In the genomic region with DNA sequence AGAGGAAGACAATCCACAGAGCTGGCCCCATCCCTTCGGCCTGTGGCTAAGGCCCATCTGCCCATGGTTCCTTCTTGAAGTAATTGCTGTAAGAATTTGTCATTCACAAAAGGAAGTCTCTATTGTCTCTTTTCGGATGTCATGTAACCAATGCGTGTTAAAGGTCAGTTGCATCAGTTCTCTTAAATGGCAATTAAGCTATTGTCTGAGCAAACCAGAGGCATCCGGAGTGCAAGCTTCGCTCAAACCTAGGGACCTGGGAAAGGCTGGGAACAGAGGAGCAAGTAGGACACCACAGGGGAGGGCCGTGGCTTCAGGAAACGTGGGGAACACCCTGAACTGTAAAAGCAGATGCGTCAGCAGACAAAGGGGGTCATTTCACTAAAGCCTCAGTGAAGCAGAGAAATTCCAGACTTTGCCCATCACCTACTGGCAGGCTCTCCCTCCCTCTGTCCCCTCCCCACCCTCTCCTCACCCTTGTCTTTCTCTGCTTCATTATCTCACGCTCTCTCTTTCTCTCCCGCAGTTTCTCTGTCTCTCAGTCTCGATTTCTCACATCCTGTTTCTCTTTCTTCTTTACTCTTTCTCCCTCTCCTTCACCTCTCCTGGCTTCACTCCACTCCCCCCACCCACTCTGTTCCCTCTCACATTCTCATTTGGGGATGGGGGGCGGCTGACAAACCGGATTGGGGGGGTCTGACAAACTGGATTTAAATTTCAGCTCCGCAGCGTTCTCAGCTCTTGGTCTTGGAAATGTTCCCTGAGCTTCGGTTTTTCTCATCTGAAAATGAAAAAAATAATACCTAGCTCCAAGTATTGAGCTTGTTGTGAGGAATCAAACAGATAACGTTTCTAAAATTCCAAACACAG, we compare ENCODE assay signal across 13 cellular contexts.
DNase-seq lines count a peak whose midpoint lies in the region; ATAC-seq and TF ChIP-seq lines count a peak whose summit lies in the region.
"Had no signal": no experiment of that assay in that cellular context is flagged by ENCODE, and none has a peak within 500 bp of the region (broad histone marks: within the 10 kb centered on the region; RNA-seq: fewer than 3 reads in every experiment).

No MANE protein-coding gene starts in this region.

- ATAC-seq in WTC11 (peak; percentile 71), left ventricle myocardium superior (peak; percentile 80), HG02763 (IDR thresholded peaks at IDR 0.05; ENCODE audit: unreplicated experiment) (no peak)

- POLR2A ChIA-PET in WTC11 (lab: Charles Lee) = interaction anchor here (0.7 kb wide), 1 partner anchor 40 kb away, joined by 4 read pairs; no protein-coding TSS in a partner anchor

- no peaks in the 10 kb centered on the region for H3K27me3 Mint-ChIP-seq in WTC11 (ENCODE audit: low read depth)

- TF ChIP-seq CTCF in GM12865 (IDR thresholded peaks at IDR 0.05; ENCODE audit: insufficient read depth, low read depth, low read length, missing control alignments) = no peak
- no peak for TF ChIP-seq CTCF in WTC11 (IDR thresholded peaks at IDR 0.05)

- H3K4me3 ChIP-seq in GM12865 (ENCODE audit: low read depth, low read length) = no peak overlapping the region
- H3K4me3 ChIP-seq: spleen, stomach had no signal

- intact Hi-C loops in left ventricle myocardium superior (cut with micrococcal nuclease) = no loop called here

- peak; percentile 15 for DNase-seq in GM12865 (ENCODE audit: low read depth)
- DNase-seq in WTC11 (ENCODE audit: low spot score) = peak; percentile 29
- DNase-seq in left ventricle myocardium superior = peak; percentile 35
- DNase-seq in retina = peak; percentile 74
- DNase-seq in NCI-H510A (lab: John Stamatoyannopoulos, UW) = no peak
- DNase-seq in NCI-H1105 treated with DMSO at 0.1 percent for 48 hours (lab: John Stamatoyannopoulos, UW) = no peak
- no peak for DNase-seq in NCI-H2081 treated with DMSO at 0.1 percent for 48 hours (lab: John Stamatoyannopoulos, UW)
- DNase-seq: activated CD4-positive, alpha-beta T cell treated with anti-CD3 and anti-CD28 coated beads, Interleukin-2, amount 10 ng/mL, durations not matched to agents 7 days and 5 days; CD8-positive, alpha-beta memory T cell; hypothalamus; spleen; stomach had no signal

- no peaks in the 10 kb centered on the region for H3K36me3 Mint-ChIP-seq in WTC11
- H3K36me3 Mint-ChIP-seq: CD8-positive, alpha-beta memory T cell had no signal

- no peak overlapping the region for H3K27ac Mint-ChIP-seq in WTC11
- H3K27ac Mint-ChIP-seq: activated CD4-positive, alpha-beta T cell treated with anti-CD3 and anti-CD28 coated beads, Interleukin-2, amount 10 ng/mL, durations not matched to agents 7 days and 5 days; CD8-positive, alpha-beta memory T cell had no signal

- H3K9me3 Mint-ChIP-seq in WTC11 = peaks cover 7% of the 10 kb centered on the region

- H3K4me3 Mint-ChIP-seq in WTC11 = no peak overlapping the region
- H3K4me3 Mint-ChIP-seq: activated CD4-positive, alpha-beta T cell treated with anti-CD3 and anti-CD28 coated beads, Interleukin-2, amount 10 ng/mL, durations not matched to agents 7 days and 5 days; CD8-positive, alpha-beta memory T cell had no signal

- H3K4me1 Mint-ChIP-seq in WTC11 = peaks cover 24% of the 10 kb centered on the region
- H3K4me1 Mint-ChIP-seq: activated CD4-positive, alpha-beta T cell treated with anti-CD3 and anti-CD28 coated beads, Interleukin-2, amount 10 ng/mL, durations not matched to agents 7 days and 5 days; CD8-positive, alpha-beta memory T cell had no signal

- CTCF ChIA-PET in WTC11 (lab: Charles Lee) = interaction anchor here (1.0 to 1.3 kb wide), 3 partner anchors 102 to 649 kb away, joined by 3 to 4 read pairs (median 3); no protein-coding TSS in a partner anchor

TF ChIP-seq in WTC11, 78 proteins besides CTCF, POLR2A, EP300 and RAD21:
- TF ChIP-seq NR1H2 (CRISPR knock-in tag; IDR thresholded peaks at IDR 0.05) = no peak
- no peak for TF ChIP-seq ESRRA (CRISPR knock-in tag; IDR thresholded peaks at IDR 0.05; ENCODE audit: borderline replicate concordance)
- TF ChIP-seq, protein P1, sequence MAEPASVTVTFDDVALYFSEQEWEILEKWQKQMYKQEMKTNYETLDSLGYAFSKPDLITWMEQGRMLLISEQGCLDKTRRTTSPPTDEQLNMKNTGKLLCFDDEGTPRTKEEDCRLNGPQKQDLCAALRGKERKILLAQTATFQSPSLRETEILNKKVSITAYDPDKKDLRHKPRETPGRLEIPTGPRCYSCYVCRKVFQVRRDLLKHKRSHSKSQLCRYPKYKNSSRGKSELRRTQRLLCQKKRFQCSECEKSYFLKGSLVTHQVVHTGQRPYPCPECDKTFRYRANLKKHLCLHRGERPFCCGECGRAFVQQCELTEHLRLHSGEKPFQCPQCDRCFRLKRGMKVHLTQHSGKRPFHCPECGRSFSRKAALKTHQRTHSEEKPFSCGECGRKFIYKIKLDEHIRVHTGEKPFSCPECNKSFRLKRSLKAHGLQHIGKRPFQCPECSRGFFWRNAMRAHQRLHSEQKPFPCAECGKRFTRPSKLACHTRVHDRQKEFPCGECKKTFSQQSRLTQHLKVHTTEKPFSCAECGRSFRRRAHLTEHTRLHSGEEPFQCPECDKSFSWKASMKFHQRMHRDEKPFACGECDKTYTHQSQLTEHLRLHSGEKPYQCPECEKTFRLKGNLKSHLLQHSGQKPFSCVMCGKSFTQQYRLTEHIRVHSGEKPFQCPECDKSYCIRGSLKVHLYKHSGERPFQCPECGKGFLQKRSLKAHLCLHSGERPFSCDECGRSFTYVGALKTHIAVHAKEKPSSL (CRISPR knock-in tag; conservative IDR thresholded peaks at IDR 0.05) = no peak
- no peak for TF ChIP-seq TP53 (CRISPR knock-in tag; IDR thresholded peaks at IDR 0.05)
- no peak for TF ChIP-seq CREM (CRISPR knock-in tag; IDR thresholded peaks at IDR 0.05)
- no peak for TF ChIP-seq SP1 (CRISPR knock-in tag; conservative IDR thresholded peaks at IDR 0.05)
- TF ChIP-seq, protein P2, sequence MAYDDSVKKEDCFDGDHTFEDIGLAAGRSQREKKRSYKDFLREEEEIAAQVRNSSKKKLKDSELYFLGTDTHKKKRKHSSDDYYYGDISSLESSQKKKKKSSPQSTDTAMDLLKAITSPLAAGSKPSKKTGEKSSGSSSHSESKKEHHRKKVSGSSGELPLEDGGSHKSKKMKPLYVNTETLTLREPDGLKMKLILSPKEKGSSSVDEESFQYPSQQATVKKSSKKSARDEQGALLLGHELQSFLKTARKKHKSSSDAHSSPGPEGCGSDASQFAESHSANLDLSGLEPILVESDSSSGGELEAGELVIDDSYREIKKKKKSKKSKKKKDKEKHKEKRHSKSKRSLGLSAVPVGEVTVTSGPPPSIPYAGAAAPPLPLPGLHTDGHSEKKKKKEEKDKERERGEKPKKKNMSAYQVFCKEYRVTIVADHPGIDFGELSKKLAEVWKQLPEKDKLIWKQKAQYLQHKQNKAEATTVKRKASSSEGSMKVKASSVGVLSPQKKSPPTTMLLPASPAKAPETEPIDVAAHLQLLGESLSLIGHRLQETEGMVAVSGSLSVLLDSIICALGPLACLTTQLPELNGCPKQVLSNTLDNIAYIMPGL (CRISPR knock-in tag; IDR thresholded peaks at IDR 0.05) = no peak
- TF ChIP-seq, protein P3, sequence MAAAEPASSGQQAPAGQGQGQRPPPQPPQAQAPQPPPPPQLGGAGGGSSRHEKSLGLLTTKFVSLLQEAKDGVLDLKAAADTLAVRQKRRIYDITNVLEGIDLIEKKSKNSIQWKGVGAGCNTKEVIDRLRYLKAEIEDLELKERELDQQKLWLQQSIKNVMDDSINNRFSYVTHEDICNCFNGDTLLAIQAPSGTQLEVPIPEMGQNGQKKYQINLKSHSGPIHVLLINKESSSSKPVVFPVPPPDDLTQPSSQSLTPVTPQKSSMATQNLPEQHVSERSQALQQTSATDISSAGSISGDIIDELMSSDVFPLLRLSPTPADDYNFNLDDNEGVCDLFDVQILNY (CRISPR knock-in tag; IDR thresholded peaks at IDR 0.05) = no peak
- TF ChIP-seq, protein P4, sequence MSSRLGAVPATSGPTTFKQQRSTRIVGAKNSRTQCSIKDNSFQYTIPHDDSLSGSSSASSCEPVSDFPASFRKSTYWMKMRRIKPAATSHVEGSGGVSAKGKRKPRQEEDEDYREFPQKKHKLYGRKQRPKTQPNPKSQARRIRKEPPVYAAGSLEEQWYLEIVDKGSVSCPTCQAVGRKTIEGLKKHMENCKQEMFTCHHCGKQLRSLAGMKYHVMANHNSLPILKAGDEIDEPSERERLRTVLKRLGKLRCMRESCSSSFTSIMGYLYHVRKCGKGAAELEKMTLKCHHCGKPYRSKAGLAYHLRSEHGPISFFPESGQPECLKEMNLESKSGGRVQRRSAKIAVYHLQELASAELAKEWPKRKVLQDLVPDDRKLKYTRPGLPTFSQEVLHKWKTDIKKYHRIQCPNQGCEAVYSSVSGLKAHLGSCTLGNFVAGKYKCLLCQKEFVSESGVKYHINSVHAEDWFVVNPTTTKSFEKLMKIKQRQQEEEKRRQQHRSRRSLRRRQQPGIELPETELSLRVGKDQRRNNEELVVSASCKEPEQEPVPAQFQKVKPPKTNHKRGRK (CRISPR knock-in tag; IDR thresholded peaks at IDR 0.05; ENCODE audit: borderline replicate concordance) = no peak
- TF ChIP-seq ZNF263 (CRISPR knock-in tag; IDR thresholded peaks at IDR 0.05; ENCODE audit: low read depth) = no peak
- no peak for TF ChIP-seq ZNF396 (CRISPR knock-in tag; IDR thresholded peaks at IDR 0.05; ENCODE audit: borderline replicate concordance)
- no peak for TF ChIP-seq HMGA2 (CRISPR knock-in tag; IDR thresholded peaks at IDR 0.05)

Comparison
In these comparisons a context has a peak if more than half of its experiments do, and no peak if none do; other contexts are left out.
1. DNase-seq: peak in GM12865 (single experiment), WTC11 (single experiment), left ventricle myocardium superior (single experiment) and retina (single experiment); none in NCI-H510A (single experiment), NCI-H1105 treated with DMSO at 0.1 percent for 48 hours (single experiment) and NCI-H2081 treated with DMSO at 0.1 percent for 48 hours (single experiment).